Comparison of ENCODE assay signal across 8 cellular contexts in the genomic region with DNA sequence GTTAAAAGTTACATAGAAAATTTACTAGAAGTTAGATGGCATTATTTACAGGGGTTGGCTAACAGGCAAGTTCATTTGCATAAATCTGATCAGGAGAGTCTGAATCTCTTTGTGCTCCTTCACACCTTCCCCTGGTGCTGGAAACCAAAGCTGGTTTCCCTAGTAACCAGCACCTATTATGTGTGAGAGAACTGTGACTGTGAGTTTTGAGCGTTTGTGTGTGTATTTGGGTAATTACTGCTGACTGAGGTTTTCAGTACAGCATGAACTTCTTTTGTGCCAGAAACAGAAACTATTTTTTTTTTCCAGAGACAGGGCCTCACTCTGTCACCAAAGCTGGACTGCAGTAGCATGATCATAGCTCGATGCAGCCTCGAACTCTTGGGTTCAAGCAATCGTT. TPM values are rescaled to one million over a fixed set of nuclear protein-coding genes. Genes with fewer than 3 reads are reported as not detected.
DNase-seq lines count a peak whose midpoint lies in the region; ATAC-seq and TF ChIP-seq lines count a peak whose summit lies in the region.

No MANE protein-coding gene starts in this region.

- H3K4me3 ChIP-seq in mucosa of descending colon = no peak overlapping the region

- no peak for TF ChIP-seq CTCF in mucosa of descending colon (IDR thresholded peaks at IDR 0.05)

- H3K36me3 ChIP-seq in mucosa of descending colon (ENCODE audit: low read depth) = no peaks in the 10 kb centered on the region

- peak; percentile 37 for DNase-seq in NCI-H146 treated with DMSO at 0.1 percent for 48 hours (lab: John Stamatoyannopoulos, UW; ENCODE audit: unreplicated experiment)
- no peak for DNase-seq in mucosa of descending colon
- no peak for DNase-seq in central memory CD4-positive, alpha-beta T cell
- no peak for DNase-seq in NCI-H524 treated with DMSO at 0.1 percent for 48 hours (lab: John Stamatoyannopoulos, UW)
- DNase-seq in NCI-H226 = no peak
- no peak for DNase-seq in SIG-M5 treated with dmso at 0.1 percent for 504 hours (lab: John Stamatoyannopoulos, UW; ENCODE audit: unreplicated experiment)

- ATAC-seq in GM18867 (IDR thresholded peaks at IDR 0.05; ENCODE audit: unreplicated experiment) = peak; percentile 92
- peak; percentile 55 for ATAC-seq in GM21737 (IDR thresholded peaks at IDR 0.05; ENCODE audit: unreplicated experiment)
- ATAC-seq in mucosa of descending colon = peak; percentile 18

- no peaks in the 10 kb centered on the region for H3K9me3 ChIP-seq in mucosa of descending colon

- H3K4me1 ChIP-seq in mucosa of descending colon (ENCODE audit: low read depth) = peaks cover 7% of the 10 kb centered on the region

- intact Hi-C loops in mucosa of descending colon (cut with DNase I, micrococcal nuclease) = no loop called here

RNA-seq across cellular contexts. Expression of a gene that starts 10.3 kb away (rescaled TPM):
- not detected for total RNA-seq in mucosa of descending colon

RNA-seq across cellular contexts. Expression of a gene that starts 24.9 kb away (rescaled TPM):
- 10 to 100 TPM in 1 of 3 donors, 1 to 10 TPM in 2; 6.2 to 21.5 (median 8.3) TPM for total RNA-seq in mucosa of descending colon

RNA-seq across cellular contexts. Expression of a gene that starts 39.7 kb away (rescaled TPM):
- 10 to 100 TPM in 2 of 3 donors, 1 to 10 TPM in 1; 5.8 to 12.7 (median 11.2) TPM for total RNA-seq in mucosa of descending colon

RNA-seq across cellular contexts. Expression of a gene that starts 46.8 kb away (rescaled TPM):
- total RNA-seq in mucosa of descending colon = 10 to 100 TPM in 2 of 3 donors, 1 to 10 TPM in 1; 9.8 to 19.1 (median 12.9) TPM

Comparison
In these comparisons a context has a peak if more than half of its experiments do, and no peak if none do; other contexts are left out.
1. ATAC-seq: peak in every context shown above with its lines; median percentile 92 in GM18867; 55 in GM21737; 18 in mucosa of descending colon.